In the genomic region with DNA sequence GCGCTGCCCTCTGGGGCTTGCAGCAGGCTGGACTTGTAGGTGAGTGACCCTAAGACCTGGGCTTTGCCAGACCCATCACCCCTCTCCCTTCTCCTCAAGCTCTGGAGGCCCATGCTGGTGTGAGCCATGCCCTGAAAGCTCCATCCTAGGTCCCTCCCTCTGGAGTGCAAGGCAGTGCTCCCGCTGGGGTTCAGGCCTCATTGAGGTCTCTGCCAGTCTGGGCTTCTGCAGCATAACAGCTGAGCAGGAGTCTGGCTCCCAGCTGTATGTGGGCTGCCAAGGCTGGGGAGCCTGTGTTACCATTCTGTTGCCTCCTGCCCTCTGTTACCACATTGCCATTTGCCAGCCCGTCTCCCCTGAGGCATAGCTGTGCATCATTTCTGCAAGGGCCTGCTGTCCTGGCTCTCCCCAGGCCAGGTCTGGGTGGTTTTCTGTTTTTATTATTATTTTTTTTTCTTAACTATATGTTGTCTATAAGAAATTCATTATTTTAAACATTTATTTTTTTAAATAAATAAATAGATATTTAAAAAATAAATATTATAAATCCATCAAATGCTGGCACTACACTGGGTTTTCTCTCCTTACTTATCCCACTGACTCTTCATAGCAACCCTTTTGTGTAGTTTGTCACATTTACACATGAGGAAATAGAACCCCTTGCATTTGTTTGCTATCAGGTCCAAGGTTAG, we compare ENCODE assay signal across 12 cellular contexts.
"Had no signal": no experiment of that assay in that cellular context is flagged by ENCODE, and none has a peak within 500 bp of the region (broad histone marks: within the 10 kb centered on the region; RNA-seq: fewer than 3 reads in every experiment).

No MANE protein-coding gene starts in this region.

- H3K36me3 ChIP-seq: adrenal gland, gastrocnemius medialis, stomach, thoracic aorta had no signal

- H3K4me3 ChIP-seq: adrenal gland, gastrocnemius medialis, stomach, thoracic aorta had no signal

- H3K27ac Mint-ChIP-seq: activated B cell treated with CpG ODN at 0.5 μM for 24 hours; activated T-helper 2 cell treated with anti-CD3 and anti-CD28 coated beads, Interferon-gamma antibody, Interleukin-2, Interleukin-4, amounts not matched to agents 10 μg/mL and 5 μg/mL and 100 μg/mL, durations not matched to agents 14 hours and 24 hours and 36 hours; naive B cell; T-helper 17 cell had no signal

- H3K36me3 Mint-ChIP-seq: naive B cell had no signal

- DNase-seq: activated B cell treated with CpG ODN at 0.5 μM for 24 hours; activated CD4-positive, alpha-beta T cell treated with anti-CD3 and anti-CD28 coated beads, Interleukin-2, amount 50 U/mL, for 1 hour; activated naive CD4-positive, alpha-beta T cell treated with anti-CD3 and anti-CD28 coated beads, Interleukin-2, amount 50 U/mL, for 16 hours; effector memory CD4-positive, alpha-beta T cell; kidney glomerular epithelial cell; naive B cell; stomach; T-helper 17 cell had no signal

- ATAC-seq: gastrocnemius medialis, T-helper 17 cell had no signal

- H3K27ac ChIP-seq: adrenal gland, stomach, thoracic aorta had no signal

- H3K9me3 ChIP-seq: adrenal gland, gastrocnemius medialis, stomach, thoracic aorta had no signal

- H3K27me3 ChIP-seq: gastrocnemius medialis had no signal

- H3K9me3 Mint-ChIP-seq: activated B cell treated with CpG ODN at 0.5 μM for 24 hours; activated T-helper 2 cell treated with anti-CD3 and anti-CD28 coated beads, Interferon-gamma antibody, Interleukin-2, Interleukin-4, amounts not matched to agents 10 μg/mL and 5 μg/mL and 100 μg/mL, durations not matched to agents 14 hours and 24 hours and 36 hours; naive B cell had no signal

- H3K4me3 Mint-ChIP-seq: activated B cell treated with CpG ODN at 0.5 μM for 24 hours, T-helper 17 cell had no signal
